In the genomic region with DNA sequence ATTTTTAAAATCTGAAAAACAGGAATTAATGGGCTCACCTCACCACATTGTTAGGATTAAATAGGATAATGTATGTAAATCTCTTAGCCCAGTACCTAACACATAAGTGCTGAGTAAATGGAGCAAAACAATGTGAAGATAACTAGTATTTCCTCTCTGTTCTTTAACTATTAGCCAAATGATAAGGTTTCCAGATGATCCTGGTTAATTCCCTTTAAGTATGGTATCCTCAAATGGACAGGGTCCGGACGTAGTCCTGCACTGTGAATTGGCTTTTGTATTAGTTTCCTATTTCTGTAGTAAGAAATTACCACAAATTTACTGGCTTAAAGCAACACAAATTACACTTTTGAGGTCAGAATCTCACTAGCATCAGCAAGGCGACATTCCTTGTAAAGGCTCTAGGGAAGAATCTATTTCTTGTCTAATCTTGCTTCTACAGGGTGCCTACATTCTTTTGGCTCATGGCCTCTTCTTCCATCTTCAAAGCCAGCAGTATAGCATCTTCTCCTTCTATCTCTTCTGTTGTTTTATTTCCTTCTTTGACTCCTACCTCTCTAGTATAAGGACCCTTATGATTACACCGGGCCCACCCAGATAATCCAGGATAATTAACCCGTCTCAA, we compare ENCODE assay signal across 21 cellular contexts. TPM values are rescaled to one million over a fixed set of nuclear protein-coding genes. Genes with fewer than 3 reads are reported as not detected.
A peak's percentile ranks its signal among the peaks of the same experiment; 100 is the strongest.
DNase-seq lines count a peak whose midpoint lies in the region; ATAC-seq and TF ChIP-seq lines count a peak whose summit lies in the region.
"Had no signal": no experiment of that assay in that cellular context is flagged by ENCODE, and none has a peak within 500 bp of the region (broad histone marks: within the 10 kb centered on the region; RNA-seq: fewer than 3 reads in every experiment).

No MANE protein-coding gene starts in this region.

- no peak for DNase-seq in activated naive CD8-positive, alpha-beta T cell treated with anti-CD3 and anti-CD28 coated beads, Interleukin-2, amount 50 U/mL, for 24 hours
- DNase-seq in activated naive CD8-positive, alpha-beta T cell treated with anti-CD3 and anti-CD28 coated beads for 36 hours: no peak
- DNase-seq in Karpas-422 (no peak), endodermal cell (peak; percentile 52), SJCRH30 (no peak), T-cell (no peak)
- DNase-seq in stimulated activated naive CD4-positive, alpha-beta T cell treated with Interleukin-2 at 50 U/mL for 16 hours (lab: John Stamatoyannopoulos, UW): no peak
- DNase-seq: activated CD4-positive, alpha-beta T cell treated with anti-CD3 and anti-CD28 coated beads, Interleukin-2, amount 50 U/mL, for 1 hour; activated T-cell treated with anti-CD3 and anti-CD28 coated beads for 4 hours; amygdala; Calu3; GDM1; MG63; naive thymus-derived CD8-positive, alpha-beta T cell; NCI-H187 treated with DMSO at 0.1 percent for 48 hours; NCI-H446; stimulated activated CD4-positive, alpha-beta T cell treated with anti-CD3 and anti-CD28 coated beads, Interleukin-12 subunit alpha, Interleukin-12 subunit beta, amount 100 ng/mL, for 4 hours; stomach had no signal

- H3K4me3 ChIP-seq in Karpas-422 (ENCODE audit: low read length) (no peak overlapping the region), endodermal cell (ENCODE audit: low read length) (no peak overlapping the region), SJCRH30 (no peak overlapping the region)
- H3K4me3 ChIP-seq: gastroesophageal sphincter, MG63, SJSA1, stomach had no signal

- H3K9ac ChIP-seq in Karpas-422 (ENCODE audit: low read length): no peak overlapping the region
- no peak overlapping the region for H3K9ac ChIP-seq in endodermal cell (ENCODE audit: extremely low read depth, low read length, poor library complexity, severe bottlenecking)

- H3K36me3 Mint-ChIP-seq in activated naive CD8-positive, alpha-beta T cell treated with anti-CD3 and anti-CD28 coated beads, Interleukin-2, amount 50 U/mL, for 24 hours (ENCODE audit: low read depth): peaks cover 2% of the 10 kb centered on the region
- H3K36me3 Mint-ChIP-seq in activated naive CD8-positive, alpha-beta T cell treated with anti-CD3 and anti-CD28 coated beads for 36 hours: peaks cover 7% of the 10 kb centered on the region
- H3K36me3 Mint-ChIP-seq in endodermal cell (ENCODE audit: low read depth): peaks cover 9% of the 10 kb centered on the region
- H3K36me3 Mint-ChIP-seq in stimulated activated memory B cell treated with anti-CD40 and anti-IgM and Interleukin-4, amounts not matched to agents 10 μg/mL and 1 μg/mL and 100 μg/mL, for 72 hours: peaks cover 12% of the 10 kb centered on the region
- peaks cover 5% of the 10 kb centered on the region for H3K36me3 Mint-ChIP-seq in T-cell

- no peak for TF ChIP-seq CTCF in endodermal cell (conservative IDR thresholded peaks at IDR 0.05)

- POLR2A ChIA-PET in T-cell (lab: Charles Lee): no interaction called here

- peaks cover 73% of the 10 kb centered on the region for H3K4me1 ChIP-seq in Karpas-422 (ENCODE audit: low read length)
- peaks cover 16% of the 10 kb centered on the region for H3K4me1 ChIP-seq in endodermal cell (ENCODE audit: control insufficient read depth, insufficient read depth, low read length)
- H3K4me1 ChIP-seq in SJCRH30: peaks cover 3% of the 10 kb centered on the region; the same call in 1 of the 2 replicates

- CTCF ChIA-PET in T-cell (lab: Charles Lee): no interaction called here

- WGBS in endodermal cell (ENCODE audit: insufficient coverage in 1 of 2, insufficient read length in 1 of 2), 2 experiments: 70 to 100% methylated on average over 1 to 5 of the region's 5 CpGs

- H3K9me3 ChIP-seq in Karpas-422 (ENCODE audit: low read length): no peaks in the 10 kb centered on the region
- no peaks in the 10 kb centered on the region for H3K9me3 ChIP-seq in endodermal cell (ENCODE audit: control insufficient read depth, low read length)
- 0 out of 2 replicates have a peak, but pooled peaks cover 4% of the 10 kb centered on the region for H3K9me3 ChIP-seq in SJCRH30 (replicated peaks)
- H3K9me3 ChIP-seq: gastroesophageal sphincter, MG63, SJSA1, stomach had no signal

- H3K36me3 ChIP-seq in Karpas-422 (ENCODE audit: insufficient read depth, low read length) (no peaks in the 10 kb centered on the region), endodermal cell (ENCODE audit: control insufficient read depth, insufficient read depth, low read length) (no peaks in the 10 kb centered on the region), SJCRH30 (peaks cover 2% of the 10 kb centered on the region; the same call in 1 of the 2 replicates)
- H3K36me3 ChIP-seq: gastroesophageal sphincter, stomach had no signal

- H3K9me3 Mint-ChIP-seq in activated naive CD8-positive, alpha-beta T cell treated with anti-CD3 and anti-CD28 coated beads, Interleukin-2, amount 50 U/mL, for 24 hours: no peaks in the 10 kb centered on the region
- H3K9me3 Mint-ChIP-seq in activated naive CD8-positive, alpha-beta T cell treated with anti-CD3 and anti-CD28 coated beads for 36 hours: peaks cover 2% of the 10 kb centered on the region
- H3K9me3 Mint-ChIP-seq in endodermal cell (no peaks in the 10 kb centered on the region), T-cell (no peaks in the 10 kb centered on the region)
- H3K9me3 Mint-ChIP-seq in stimulated activated memory B cell treated with anti-CD40 and anti-IgM and Interleukin-4, amounts not matched to agents 10 μg/mL and 1 μg/mL and 100 μg/mL, for 72 hours: no peaks in the 10 kb centered on the region
- H3K9me3 Mint-ChIP-seq: naive thymus-derived CD8-positive, alpha-beta T cell had no signal

- no peak overlapping the region for H2AFZ ChIP-seq in Karpas-422 (ENCODE audit: low read length)

- H3K27ac ChIP-seq in Karpas-422 (ENCODE audit: low read length) (peak overlapping the region; percentile 32), endodermal cell (ENCODE audit: low read depth, low read length) (no peak overlapping the region), SJCRH30 (no peak overlapping the region)
- H3K27ac ChIP-seq: gastroesophageal sphincter, stomach had no signal

- no peaks in the 10 kb centered on the region for H3K27me3 Mint-ChIP-seq in activated naive CD8-positive, alpha-beta T cell treated with anti-CD3 and anti-CD28 coated beads, Interleukin-2, amount 50 U/mL, for 24 hours
- no peaks in the 10 kb centered on the region for H3K27me3 Mint-ChIP-seq in activated naive CD8-positive, alpha-beta T cell treated with anti-CD3 and anti-CD28 coated beads for 36 hours
- peaks cover 20% of the 10 kb centered on the region for H3K27me3 Mint-ChIP-seq in endodermal cell (ENCODE audit: insufficient read depth)
- no peaks in the 10 kb centered on the region for H3K27me3 Mint-ChIP-seq in stimulated activated memory B cell treated with anti-CD40 and anti-IgM and Interleukin-4, amounts not matched to agents 10 μg/mL and 1 μg/mL and 100 μg/mL, for 72 hours
- no peaks in the 10 kb centered on the region for H3K27me3 Mint-ChIP-seq in T-cell
- H3K27me3 Mint-ChIP-seq: naive thymus-derived CD8-positive, alpha-beta T cell had no signal

- H3K4me3 Mint-ChIP-seq in activated naive CD8-positive, alpha-beta T cell treated with anti-CD3 and anti-CD28 coated beads, Interleukin-2, amount 50 U/mL, for 24 hours: no peak overlapping the region
- H3K4me3 Mint-ChIP-seq in activated naive CD8-positive, alpha-beta T cell treated with anti-CD3 and anti-CD28 coated beads for 36 hours: no peak overlapping the region
- H3K4me3 Mint-ChIP-seq in endodermal cell (peak overlapping the region; percentile 11), T-cell (no peak overlapping the region)
- H3K4me3 Mint-ChIP-seq in stimulated activated memory B cell treated with anti-CD40 and anti-IgM and Interleukin-4, amounts not matched to agents 10 μg/mL and 1 μg/mL and 100 μg/mL, for 72 hours: no peak overlapping the region

- ATAC-seq in activated naive CD8-positive, alpha-beta T cell treated with anti-CD3 and anti-CD28 coated beads, Interleukin-2, amount 50 U/mL, for 24 hours: no peak
- ATAC-seq in stimulated activated memory B cell treated with anti-CD40 and anti-IgM and Interleukin-4, amounts not matched to agents 10 μg/mL and 1 μg/mL and 100 μg/mL, for 72 hours: no peak
- ATAC-seq in T-cell (replicated peaks in 1 of 4): no peak
- ATAC-seq: gastroesophageal sphincter; naive thymus-derived CD8-positive, alpha-beta T cell had no signal

- H3K27ac Mint-ChIP-seq in activated naive CD8-positive, alpha-beta T cell treated with anti-CD3 and anti-CD28 coated beads, Interleukin-2, amount 50 U/mL, for 24 hours: peak overlapping the region; percentile 5
- no peak overlapping the region for H3K27ac Mint-ChIP-seq in activated naive CD8-positive, alpha-beta T cell treated with anti-CD3 and anti-CD28 coated beads for 36 hours
- H3K27ac Mint-ChIP-seq in endodermal cell (peak overlapping the region; percentile 75), T-cell (no peak overlapping the region)
- peak overlapping the region; percentile 68 for H3K27ac Mint-ChIP-seq in stimulated activated memory B cell treated with anti-CD40 and anti-IgM and Interleukin-4, amounts not matched to agents 10 μg/mL and 1 μg/mL and 100 μg/mL, for 72 hours

- no peaks in the 10 kb centered on the region for H3K9me2 ChIP-seq in Karpas-422 (replicated peaks; ENCODE audit: insufficient read depth, low read length)

- H3K27me3 ChIP-seq in Karpas-422 (ENCODE audit: low read length) (no peaks in the 10 kb centered on the region), endodermal cell (ENCODE audit: control insufficient read depth, insufficient read depth, low read length, poor library complexity, severe bottlenecking) (peaks cover 32% of the 10 kb centered on the region), SJCRH30 (no peaks in the 10 kb centered on the region)
- H3K27me3 ChIP-seq: gastroesophageal sphincter, MG63, SJSA1, stomach had no signal

- peaks cover 79% of the 10 kb centered on the region for H4K20me1 ChIP-seq in Karpas-422 (ENCODE audit: insufficient read depth, low read depth, low read length)

- peaks cover 80% of the 10 kb centered on the region for H3K4me1 Mint-ChIP-seq in activated naive CD8-positive, alpha-beta T cell treated with anti-CD3 and anti-CD28 coated beads, Interleukin-2, amount 50 U/mL, for 24 hours
- H3K4me1 Mint-ChIP-seq in activated naive CD8-positive, alpha-beta T cell treated with anti-CD3 and anti-CD28 coated beads for 36 hours: peaks cover 68% of the 10 kb centered on the region
- H3K4me1 Mint-ChIP-seq in endodermal cell (peaks cover 48% of the 10 kb centered on the region), T-cell (peaks cover 71 to 91% (median 87%) of the 10 kb centered on the region in 3 donors)
- peaks cover 82% of the 10 kb centered on the region for H3K4me1 Mint-ChIP-seq in stimulated activated memory B cell treated with anti-CD40 and anti-IgM and Interleukin-4, amounts not matched to agents 10 μg/mL and 1 μg/mL and 100 μg/mL, for 72 hours

- peak overlapping the region; percentile 9 for H3K4me2 ChIP-seq in Karpas-422 (ENCODE audit: low read depth, low read length, poor library complexity, severe bottlenecking)

- H3K79me2 ChIP-seq in Karpas-422 (ENCODE audit: low read length): peaks cover 96% of the 10 kb centered on the region

RNA-seq across cellular contexts. Expression of a gene that starts 17.1 kb away (rescaled TPM):
- 10 to 100 TPM; 50.3 to 55.4 TPM for total RNA-seq in activated naive CD8-positive, alpha-beta T cell treated with anti-CD3 and anti-CD28 coated beads for 36 hours
- total RNA-seq in Karpas-422 (2014; rRNA removed; shearing (Covaris generic); ENCODE audit: low replicate concordance): 27.2 and 52.8 TPM in 2 replicates
- total RNA-seq in endodermal cell: 10 to 100 TPM; 61.3 to 67.8 TPM
- polyA plus RNA-seq in endodermal cell (2013, experiment 1 of 2): 50.3 TPM
- polyA plus RNA-seq in endodermal cell (2013, experiment 2 of 2): 43.0 TPM
- 25.1 and 32.7 TPM in 2 replicates for total RNA-seq in SJCRH30 (2014; rRNA removed; shearing (Covaris generic))
- 10 to 100 TPM; 57.5 to 71.9 (median 62.4) TPM for total RNA-seq in T-cell

RNA-seq across cellular contexts. Expression of a gene that starts 55.4 kb away (rescaled TPM):
- 100 to 1,000 TPM; 316 to 328 TPM for total RNA-seq in activated naive CD8-positive, alpha-beta T cell treated with anti-CD3 and anti-CD28 coated beads for 36 hours
- total RNA-seq in Karpas-422 (2014; rRNA removed; shearing (Covaris generic); ENCODE audit: low replicate concordance): 275 and 350 TPM in 2 replicates
- 100 to 1,000 TPM; 185 to 234 TPM for total RNA-seq in endodermal cell
- polyA plus RNA-seq in endodermal cell (2013, experiment 1 of 2): 192 TPM
- 170 TPM for polyA plus RNA-seq in endodermal cell (2013, experiment 2 of 2)
- total RNA-seq in SJCRH30 (2014; rRNA removed; shearing (Covaris generic)): 256 and 271 TPM in 2 replicates
- total RNA-seq in T-cell: 100 to 1,000 TPM; 143 to 167 (median 152) TPM

Comparison
In these comparisons a context has a peak if more than half of its experiments do, and no peak if none do; other contexts are left out.
1. H3K27ac Mint-ChIP-seq: peak in activated naive CD8-positive, alpha-beta T cell treated with anti-CD3 and anti-CD28 coated beads, Interleukin-2, amount 50 U/mL, for 24 hours (single experiment), endodermal cell (single experiment) and stimulated activated memory B cell treated with anti-CD40 and anti-IgM and Interleukin-4, amounts not matched to agents 10 μg/mL and 1 μg/mL and 100 μg/mL, for 72 hours (single experiment); none in activated naive CD8-positive, alpha-beta T cell treated with anti-CD3 and anti-CD28 coated beads for 36 hours (single experiment) and T-cell (0 of 2).